Comparison of ENCODE assay signal across 8 cellular contexts in the genomic region with DNA sequence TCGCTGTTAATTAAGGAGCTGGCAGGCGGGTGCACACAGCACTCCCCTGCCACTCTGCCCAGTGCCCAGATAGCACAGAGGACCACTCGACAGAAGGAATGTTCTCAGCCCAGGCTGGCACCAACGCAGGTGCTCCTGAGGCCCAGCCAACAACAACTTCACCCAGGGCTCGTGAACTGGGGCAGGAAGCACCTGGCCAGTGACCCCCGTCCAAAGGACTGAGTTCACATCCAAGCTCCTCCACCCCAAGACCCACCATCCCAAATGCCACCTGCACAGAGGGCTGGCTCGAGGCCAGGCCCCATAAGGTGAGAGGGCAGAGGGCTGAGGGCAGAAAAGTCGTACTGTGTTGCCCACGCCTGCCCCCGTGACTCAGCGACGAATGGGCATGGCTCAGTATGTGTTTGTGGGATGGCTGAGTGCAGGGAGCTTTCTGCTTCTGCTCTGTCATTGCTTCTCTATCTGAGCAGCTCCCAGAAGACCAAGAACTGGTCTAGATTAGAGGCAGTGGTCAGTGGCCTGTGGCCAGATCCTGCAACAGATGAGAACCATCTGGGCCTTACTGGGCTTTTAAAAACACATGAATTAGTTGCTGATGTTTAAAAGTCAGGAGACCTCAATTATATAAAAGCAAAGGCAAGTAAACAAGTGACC.
DNase-seq lines count a peak whose midpoint lies in the region; ATAC-seq and TF ChIP-seq lines count a peak whose summit lies in the region.

No MANE protein-coding gene starts in this region.

- TF ChIP-seq CTCF in fibroblast of pulmonary artery (IDR thresholded peaks at IDR 0.05; ENCODE audit: low read length, missing control alignments), result no peak

- no peak for ATAC-seq in GM18517 (IDR thresholded peaks at IDR 0.05; ENCODE audit: unreplicated experiment)

- DNase-seq in AG08396 (ENCODE audit: low spot score) (peak; percentile 88), NCI-H1092 (lab: John Stamatoyannopoulos, UW) (peak; percentile 28), fibroblast of pulmonary artery (ENCODE audit: low read depth) (peak; percentile 89), pons (ENCODE audit: low spot score) (peak; percentile 21), cortex of kidney (lab: John Stamatoyannopoulos, UW) (no peak), NCI-H774 (lab: John Stamatoyannopoulos, UW) (no peak)
- DNase-seq in activated T-helper 9 cell treated with anti-CD3 and anti-CD28 coated beads, Interleukin-2, amount 50 U/mL, for 16 hours (ENCODE audit: low read depth), result peak; percentile 44

- H3K4me3 ChIP-seq in fibroblast of pulmonary artery (replicated peaks; ENCODE audit: low read depth, low read length), result no peak overlapping the region

Comparison
In these comparisons a context has a peak if more than half of its experiments do, and no peak if none do; other contexts are left out.
1. DNase-seq: peak in AG08396 (single experiment), NCI-H1092 (single experiment), activated T-helper 9 cell treated with anti-CD3 and anti-CD28 coated beads, Interleukin-2, amount 50 U/mL, for 16 hours (single experiment), fibroblast of pulmonary artery (single experiment) and pons (single experiment); none in cortex of kidney (single experiment) and NCI-H774 (single experiment).